20 cellular contexts compared by ENCODE assay signal in genomic region chr20:50633361-50633760, GRCh38. TPM values are rescaled to one million over a fixed set of nuclear protein-coding genes. Genes with fewer than 3 reads are reported as not detected.
"Had no signal": no experiment of that assay in that cellular context is flagged by ENCODE, and none has a peak within 500 bp of the region (broad histone marks: within the 10 kb centered on the region; RNA-seq: fewer than 3 reads in every experiment).

No MANE protein-coding gene starts in this region.

- H3K9me3 Mint-ChIP-seq: naive thymus-derived CD4-positive, alpha-beta T cell had no signal

- H2AFZ ChIP-seq: hepatocyte had no signal

- ATAC-seq: foreskin keratinocyte; left colon; naive thymus-derived CD4-positive, alpha-beta T cell had no signal

- H3K9me3 ChIP-seq: colonic mucosa, ovary, right atrium auricular region, stomach, thoracic aorta had no signal

- H3K27ac ChIP-seq: colonic mucosa, foreskin keratinocyte, hepatocyte, ovary, right atrium auricular region, stomach, thoracic aorta had no signal

- H3K27me3 ChIP-seq: colonic mucosa, hepatocyte, ovary, right atrium auricular region, stomach had no signal

- H3K4me2 ChIP-seq: hepatocyte had no signal

- H3K4me1 ChIP-seq: colonic mucosa had no signal

- H3K27ac Mint-ChIP-seq: naive thymus-derived CD4-positive, alpha-beta T cell had no signal

- H3K36me3 ChIP-seq: colonic mucosa, ovary, right atrium auricular region, stomach, thoracic aorta had no signal

- H3K4me3 ChIP-seq: colonic mucosa, hepatocyte, ovary, right atrium auricular region, stomach, thoracic aorta had no signal

- H3K4me3 Mint-ChIP-seq: naive thymus-derived CD4-positive, alpha-beta T cell had no signal

- H3K36me3 Mint-ChIP-seq: naive thymus-derived CD4-positive, alpha-beta T cell had no signal

- DNase-seq: colonic mucosa; dermis blood vessel endothelial cell; erythroblast; foreskin keratinocyte; head of caudate nucleus; left colon; naive thymus-derived CD4-positive, alpha-beta T cell; nucleus accumbens; ovary; small intestine; stimulated activated CD4-positive, alpha-beta T cell treated with anti-CD3 and anti-CD28 coated beads, Interleukin-12 subunit alpha, Interleukin-12 subunit beta, amount 100 ng/mL, for 4 hours; stimulated activated naive CD4-positive, alpha-beta T cell; stomach; substantia nigra; trophoblast cell had no signal

RNA-seq across cellular contexts. Expression of gene RIPOR3, which starts 58.0 kb away (rescaled TPM):
- total RNA-seq: endothelial cell of umbilical vein had no signal
- polyA plus RNA-seq: endothelial cell of umbilical vein, neural cell had no signal
